ENCODE assay signal across 8 cellular contexts in the genomic region with DNA sequence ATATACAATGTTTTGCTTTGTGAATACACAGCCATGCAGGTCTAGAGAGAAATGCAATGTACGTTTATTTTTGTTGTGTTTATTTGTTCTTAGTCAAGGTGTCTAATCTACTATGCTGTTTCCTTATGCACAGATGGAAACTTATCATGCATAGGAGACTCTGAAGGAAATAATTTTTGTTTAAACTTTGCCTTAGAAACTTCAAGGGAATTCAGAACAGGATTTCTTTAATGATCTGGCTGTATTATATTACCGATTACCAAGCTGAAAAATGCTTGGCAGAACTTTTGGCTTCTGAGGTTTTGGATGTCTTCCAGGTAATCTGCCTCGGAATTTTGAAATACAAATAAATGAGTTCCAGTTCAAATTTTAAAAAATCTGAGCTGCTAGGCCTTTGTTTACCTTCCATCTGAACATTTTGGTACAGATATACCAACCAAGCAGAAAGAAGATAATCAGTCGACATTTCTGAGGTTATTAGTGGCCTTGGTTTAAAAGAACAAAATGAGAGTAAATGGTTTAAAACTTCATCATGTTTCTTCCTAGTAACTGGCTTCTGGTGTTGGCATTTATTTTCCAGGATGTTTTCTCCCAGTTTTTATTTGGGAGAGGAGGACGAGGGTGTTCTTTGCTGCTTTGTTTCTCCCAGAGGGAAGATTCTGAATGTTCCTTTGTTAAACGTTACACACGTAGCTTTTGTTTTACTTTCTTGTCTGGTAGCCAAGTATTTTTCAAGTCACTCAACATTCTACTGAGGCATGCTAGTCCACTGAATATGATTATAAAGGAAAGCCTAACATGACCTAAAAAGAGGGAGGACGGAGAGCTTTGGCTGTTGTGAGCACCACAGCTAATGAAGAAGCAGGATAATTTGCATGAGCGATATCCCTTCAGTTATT.
DNase-seq lines count a peak whose midpoint lies in the region; ATAC-seq and TF ChIP-seq lines count a peak whose summit lies in the region.

No MANE protein-coding gene starts in this region.

- H2AFZ ChIP-seq in SK-N-SH (ENCODE audit: low read depth) = peak overlapping the region; percentile 27; the same call in 1 of the 2 replicates
- H2AFZ ChIP-seq in Karpas-422 (ENCODE audit: low read length) = no peak overlapping the region

- H3K4me3 ChIP-seq in SK-N-SH (ENCODE audit: low read depth in 2 of 2, low read length in 1 of 2) (no peak overlapping the region), endodermal cell (ENCODE audit: low read length) (no peak overlapping the region), Karpas-422 (ENCODE audit: low read length) (no peak overlapping the region)

- intact Hi-C loops in sciatic nerve (cut with DNase I) = no loop called here

- H3K4me1 ChIP-seq in SK-N-SH (ENCODE audit: control insufficient read depth in 1 of 2, insufficient read depth in 2 of 2, low read depth in 1 of 2, low read length in 1 of 2) = peaks cover 6 to 18% of the 10 kb centered on the region in 2 experiments; a peak in 3 of 4 replicates
- no peaks in the 10 kb centered on the region for H3K4me1 ChIP-seq in endodermal cell (ENCODE audit: control insufficient read depth, insufficient read depth, low read length)
- H3K4me1 ChIP-seq in Karpas-422 (ENCODE audit: low read length) = no peaks in the 10 kb centered on the region

- H4K20me1 ChIP-seq in SK-N-SH (ENCODE audit: insufficient read depth) (no peaks in the 10 kb centered on the region), Karpas-422 (ENCODE audit: insufficient read depth, low read depth, low read length) (no peaks in the 10 kb centered on the region)

- H3K79me2 ChIP-seq in SK-N-SH (ENCODE audit: insufficient read depth) = no peaks in the 10 kb centered on the region
- no peaks in the 10 kb centered on the region for H3K79me2 ChIP-seq in Karpas-422 (ENCODE audit: low read length)

- no peaks in the 10 kb centered on the region for H3K36me3 ChIP-seq in SK-N-SH (replicated peaks in 1 of 2; ENCODE audit: control insufficient read depth in 1 of 2, insufficient read depth in 2 of 2, low read length in 1 of 2)
- H3K36me3 ChIP-seq in endodermal cell (ENCODE audit: control insufficient read depth, insufficient read depth, low read length) = no peaks in the 10 kb centered on the region
- H3K36me3 ChIP-seq in Karpas-422 (ENCODE audit: insufficient read depth, low read length) = no peaks in the 10 kb centered on the region

- DNase-seq in Daoy (ENCODE audit: low read depth) (peak; percentile 58), SK-N-SH (no peak), globus pallidus (ENCODE audit: low spot score) (peak; percentile 94), sciatic nerve (ENCODE audit: low spot score) (no peak), endodermal cell (no peak), Karpas-422 (no peak), activated T-cell treated with anti-CD3 and anti-CD28 coated beads for 4 hours (no peak)

- no peaks in the 10 kb centered on the region for H3K36me3 Mint-ChIP-seq in endodermal cell (ENCODE audit: low read depth)

- H3K9ac ChIP-seq in SK-N-SH (peak overlapping the region; percentile 10; the same call in 1 of the 2 replicates), endodermal cell (ENCODE audit: extremely low read depth, low read length, poor library complexity, severe bottlenecking) (no peak overlapping the region), Karpas-422 (ENCODE audit: low read length) (no peak overlapping the region)

- no peak for TF ChIP-seq RAD21 in SK-N-SH (IDR thresholded peaks at IDR 0.05; ENCODE audit: low read length)

- H3K9me3 Mint-ChIP-seq in endodermal cell = no peaks in the 10 kb centered on the region

- H3K27me3 ChIP-seq in SK-N-SH (ENCODE audit: insufficient read depth) = no peaks in the 10 kb centered on the region
- H3K27me3 ChIP-seq in endodermal cell (ENCODE audit: control insufficient read depth, insufficient read depth, low read length, poor library complexity, severe bottlenecking) = no peaks in the 10 kb centered on the region
- H3K27me3 ChIP-seq in Karpas-422 (ENCODE audit: low read length) = no peaks in the 10 kb centered on the region

- TF ChIP-seq CTCF in SK-N-SH (IDR thresholded peaks at IDR 0.05) (no peak), endodermal cell (conservative IDR thresholded peaks at IDR 0.05) (no peak)

- H3K27ac ChIP-seq in SK-N-SH (ENCODE audit: low read depth in 2 of 2, low read length in 1 of 2) = peak overlapping the region; percentile 45 to 83
- no peak overlapping the region for H3K27ac ChIP-seq in endodermal cell (ENCODE audit: low read depth, low read length)
- no peak overlapping the region for H3K27ac ChIP-seq in Karpas-422 (ENCODE audit: low read length)

- H3F3A ChIP-seq in SK-N-SH (replicated peaks; ENCODE audit: insufficient read depth) = no peaks in the 10 kb centered on the region

- H3K9me3 ChIP-seq in SK-N-SH (no peaks in the 10 kb centered on the region), endodermal cell (ENCODE audit: control insufficient read depth, low read length) (no peaks in the 10 kb centered on the region), Karpas-422 (ENCODE audit: low read length) (no peaks in the 10 kb centered on the region)

- TF ChIP-seq EP300 in SK-N-SH (IDR thresholded peaks at IDR 0.05; ENCODE audit: borderline replicate concordance in 1 of 2, low read depth in 1 of 2, low read length in 1 of 2) = peak in 1 of 2 experiments; percentile 69; a peak in 1 of 4 replicates

- WGBS in SK-N-SH (ENCODE audit: low lambda C conversion rate) = 52% methylated on average over 9 of the region's 9 CpGs
- 91 to 97% methylated on average over 5 to 9 of the region's 9 CpGs for WGBS in endodermal cell (ENCODE audit: insufficient coverage in 1 of 2, insufficient read length in 1 of 2), 2 experiments

- H3K9me2 ChIP-seq in SK-N-SH = no peaks in the 10 kb centered on the region
- no peaks in the 10 kb centered on the region for H3K9me2 ChIP-seq in Karpas-422 (replicated peaks; ENCODE audit: insufficient read depth, low read length)

- POLR2A ChIA-PET in SK-N-SH (lab: Yijun Ruan, JAX) = no interaction called here

- H3K4me2 ChIP-seq in SK-N-SH (peak overlapping the region; percentile 2; the same call in 1 of the 2 replicates), Karpas-422 (ENCODE audit: low read depth, low read length, poor library complexity, severe bottlenecking) (no peak overlapping the region)

- CTCF ChIA-PET in SK-N-SH (lab: Yijun Ruan, JAX) = interaction anchor here (0.8 kb wide), 1 partner anchor 18 kb away, joined by 3 read pairs; no protein-coding TSS in a partner anchor

- peak; percentile 47 for ATAC-seq in sciatic nerve
- no peak for ATAC-seq in GM21786 (IDR thresholded peaks at IDR 0.05; ENCODE audit: unreplicated experiment)

- H3K27me3 Mint-ChIP-seq in endodermal cell (ENCODE audit: insufficient read depth) = no peaks in the 10 kb centered on the region

- no peak overlapping the region for H3K27ac Mint-ChIP-seq in endodermal cell

- H3K4me3 Mint-ChIP-seq in endodermal cell = no peak overlapping the region

- peaks cover 6% of the 10 kb centered on the region for H3K4me1 Mint-ChIP-seq in endodermal cell

TF ChIP-seq in SK-N-SH, 30 proteins besides CTCF, POLR2A, EP300 and RAD21:
- no peak for TF ChIP-seq GABPA (IDR thresholded peaks at IDR 0.05; ENCODE audit: low read depth)
- TF ChIP-seq POLR2AphosphoS5 (IDR thresholded peaks at IDR 0.05; ENCODE audit: low read depth, low read length) = peak; percentile 24; the same call in 1 of the 2 replicates
- no peak for TF ChIP-seq YY1 (IDR thresholded peaks at IDR 0.05; ENCODE audit: low read depth)
- peak; percentile 72 for TF ChIP-seq TCF12 (IDR thresholded peaks at IDR 0.05)
- peak; percentile 4; the same call in 1 of the 2 replicates for TF ChIP-seq FOSL2 (IDR thresholded peaks at IDR 0.05; ENCODE audit: borderline replicate concordance, low read depth)
- peak; percentile 93 for TF ChIP-seq NFIC (IDR thresholded peaks at IDR 0.05; ENCODE audit: borderline replicate concordance)
- TF ChIP-seq JUND (IDR thresholded peaks at IDR 0.05) = peak; percentile 36; the same call in 1 of the 2 replicates
- TF ChIP-seq TEAD4 (IDR thresholded peaks at IDR 0.05; ENCODE audit: borderline replicate concordance, insufficient read depth) = peak; percentile 56; the same call in 1 of the 2 replicates
- TF ChIP-seq, protein P1, sequence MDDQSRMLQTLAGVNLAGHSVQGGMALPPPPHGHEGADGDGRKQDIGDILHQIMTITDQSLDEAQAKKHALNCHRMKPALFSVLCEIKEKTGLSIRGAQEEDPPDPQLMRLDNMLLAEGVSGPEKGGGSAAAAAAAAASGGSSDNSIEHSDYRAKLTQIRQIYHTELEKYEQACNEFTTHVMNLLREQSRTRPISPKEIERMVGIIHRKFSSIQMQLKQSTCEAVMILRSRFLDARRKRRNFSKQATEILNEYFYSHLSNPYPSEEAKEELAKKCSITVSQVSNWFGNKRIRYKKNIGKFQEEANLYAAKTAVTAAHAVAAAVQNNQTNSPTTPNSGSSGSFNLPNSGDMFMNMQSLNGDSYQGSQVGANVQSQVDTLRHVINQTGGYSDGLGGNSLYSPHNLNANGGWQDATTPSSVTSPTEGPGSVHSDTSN (IDR thresholded peaks at IDR 0.05) = peak; percentile 38; the same call in 1 of the 2 replicates
- TF ChIP-seq FOXJ3 (CRISPR knock-in tag; IDR thresholded peaks at IDR 0.05) = no peak
- no peak for TF ChIP-seq FOXM1 (IDR thresholded peaks at IDR 0.05; ENCODE audit: low read depth)

Comparison
In these comparisons a context has a peak if more than half of its experiments do, and no peak if none do; other contexts are left out.
1. DNase-seq: peak in Daoy (single experiment) and globus pallidus (single experiment); none in SK-N-SH (single experiment), sciatic nerve (single experiment), endodermal cell (single experiment), Karpas-422 (single experiment) and activated T-cell treated with anti-CD3 and anti-CD28 coated beads for 4 hours (single experiment).
2. H3K27ac ChIP-seq: peak in SK-N-SH (2 of 2); none in endodermal cell (single experiment) and Karpas-422 (single experiment).